24 cellular contexts compared by ENCODE assay signal in the genomic region with DNA sequence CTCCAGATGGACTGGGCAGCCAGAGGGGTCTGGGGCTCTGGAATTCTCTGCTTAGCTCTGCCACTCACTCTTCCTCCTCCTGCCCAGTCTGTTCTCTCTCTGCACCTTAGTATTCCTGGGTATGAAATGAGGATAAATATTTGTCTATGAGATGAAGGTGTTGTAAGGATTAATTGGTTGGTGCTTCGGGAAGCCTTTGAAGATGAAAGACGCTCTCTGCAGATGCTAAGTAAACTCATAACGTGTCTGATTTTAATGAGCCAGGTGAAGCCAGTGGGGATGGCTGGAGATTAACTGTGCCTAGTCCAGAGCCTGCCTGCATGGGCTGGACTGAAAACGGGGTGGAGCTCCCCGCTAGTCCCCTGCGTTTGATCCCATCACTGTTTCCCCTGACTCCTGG. TPM values are rescaled to one million over a fixed set of nuclear protein-coding genes. Genes with fewer than 3 reads are reported as not detected.
"Had no signal": no experiment of that assay in that cellular context is flagged by ENCODE, and none has a peak within 500 bp of the region (broad histone marks: within the 10 kb centered on the region; RNA-seq: fewer than 3 reads in every experiment).

No MANE protein-coding gene starts in this region.

- H3K4me1 Mint-ChIP-seq: immature natural killer cell had no signal

- H3K27me3 ChIP-seq: esophagus squamous epithelium, neutrophil, transverse colon had no signal

- H3K9me3 Mint-ChIP-seq: immature natural killer cell had no signal

- DNase-seq: effector memory CD8-positive, alpha-beta T cell; esophagus squamous epithelium; foreskin fibroblast; immature natural killer cell; left ventricle myocardium inferior; mesenchymal stem cell; naive B cell; psoas muscle; retina; stimulated activated CD4-positive, alpha-beta T cell treated with anti-CD3 and anti-CD28 coated beads, Interleukin-2, amount 100 ng/mL, for 24 hours; stimulated activated naive CD4-positive, alpha-beta T cell; stomach; substantia nigra; transverse colon had no signal

- H3K27ac Mint-ChIP-seq: dendritic cell treated with granulocyte-macrophage colony-stimulating factor and Interleukin-4, amounts not matched to agents 40 ng/mL and 50 ng/mL, for 4 days; effector memory CD8-positive, alpha-beta T cell; immature natural killer cell; naive B cell had no signal

- H3K4me3 ChIP-seq: esophagus squamous epithelium, left ventricle myocardium inferior, lung, psoas muscle, stomach, thoracic aorta, transverse colon had no signal

- H3K9me3 ChIP-seq: esophagus squamous epithelium, left ventricle myocardium inferior, neutrophil, psoas muscle, stomach, thoracic aorta, transverse colon had no signal

- H3K4me3 Mint-ChIP-seq: dendritic cell treated with granulocyte-macrophage colony-stimulating factor and Interleukin-4, amounts not matched to agents 40 ng/mL and 50 ng/mL, for 4 days; effector memory CD8-positive, alpha-beta T cell; immature natural killer cell; naive B cell had no signal

- ATAC-seq: effector memory CD8-positive, alpha-beta T cell; psoas muscle; sciatic nerve had no signal

- H3K4me1 ChIP-seq: psoas muscle had no signal

- H3K27ac ChIP-seq: esophagus squamous epithelium, left ventricle myocardium inferior, neutrophil, psoas muscle, thoracic aorta had no signal

- H3K36me3 ChIP-seq: esophagus squamous epithelium, left ventricle myocardium inferior, neutrophil, stomach, thoracic aorta, transverse colon had no signal

RNA-seq across cellular contexts. Expression of a gene that starts 23.1 kb away (rescaled TPM):
- total RNA-seq: epithelial cell of proximal tubule, left ventricle myocardium inferior, psoas muscle, sciatic nerve, skeletal muscle tissue, thoracic aorta, ureter had no signal
- polyA plus RNA-seq: immature natural killer cell, keratinocyte, neural cell had no signal
